1 cellular context compared by ENCODE assay signal in genomic region chr15:30625436-30626193, GRCh38.
A peak's percentile ranks its signal among the peaks of the same experiment; 100 is the strongest.
TF ChIP-seq lines count a peak whose summit lies in the region.
"Not testable (repeated sequence)": the region's sequence is repeated elsewhere in the genome, so short reads cannot be mapped to it uniquely, and the experiment has no call there.

Gene ARHGAP11B, plus strand, starts transcription at chr15:30626128.

TF ChIP-seq in HepG2, 621 proteins besides CTCF, POLR2A, EP300 and RAD21 (continued from another document and continues in another):
- TF ChIP-seq HOMEZ (CRISPR knock-in tag; IDR thresholded peaks at IDR 0.05; ENCODE audit: low read depth) (peak; percentile 93; the same call in 1 of the 2 replicates), YEATS2 (CRISPR knock-in tag; IDR thresholded peaks at IDR 0.05; ENCODE audit: borderline replicate concordance) (peak; percentile 58; the same call in 1 of the 2 replicates), DMAP1 (CRISPR knock-in tag; IDR thresholded peaks at IDR 0.05) (peak; percentile 83; the same call in 1 of the 2 replicates), ATF1 (CRISPR knock-in tag; IDR thresholded peaks at IDR 0.05) (peak; percentile 45; the same call in 1 of the 2 replicates), YEATS4 (CRISPR knock-in tag; IDR thresholded peaks at IDR 0.05; ENCODE audit: borderline replicate concordance) (peak; percentile 70; the same call in 1 of the 2 replicates), ASH2L (IDR thresholded peaks at IDR 0.05; ENCODE audit: insufficient read length, low read depth, low read length) (peak; percentile 80), SAP130 (CRISPR knock-in tag; IDR thresholded peaks at IDR 0.05; ENCODE audit: low read depth) (peak; percentile 96), ETV5 (CRISPR knock-in tag; IDR thresholded peaks at IDR 0.05; ENCODE audit: borderline replicate concordance) (peak; percentile 29; the same call in 1 of the 2 replicates), CREB1 (CRISPR knock-in tag; IDR thresholded peaks at IDR 0.05) (peak; percentile 75), ARNT2 (CRISPR knock-in tag; IDR thresholded peaks at IDR 0.05; ENCODE audit: low read depth) (peak; percentile 38; the same call in 1 of the 2 replicates), ZMYM4 (CRISPR knock-in tag; IDR thresholded peaks at IDR 0.05) (peak; percentile 63), RXRA (CRISPR knock-in tag; IDR thresholded peaks at IDR 0.05) (0 out of 2 replicates have a peak, but pooled peaks have one; percentile 43), MXI1 (IDR thresholded peaks at IDR 0.05; ENCODE audit: borderline replicate concordance, low read depth, low read length) (peak; percentile 80; the same call in 2 of the 3 replicates), MXD4 (CRISPR knock-in tag; IDR thresholded peaks at IDR 0.05) (peak; percentile 63; the same call in 1 of the 2 replicates), POGZ (CRISPR knock-in tag; IDR thresholded peaks at IDR 0.05) (peak; percentile 73), ZFY (CRISPR knock-in tag; IDR thresholded peaks at IDR 0.05) (peak; percentile 11; the same call in 1 of the 2 replicates), ARID4A (CRISPR knock-in tag; IDR thresholded peaks at IDR 0.05; ENCODE audit: borderline replicate concordance) (peak; percentile 90), ZNF335 (CRISPR knock-in tag; IDR thresholded peaks at IDR 0.05) (peak; percentile 99), PHF20 (CRISPR knock-in tag; IDR thresholded peaks at IDR 0.05) (peak; percentile 37; the same call in 1 of the 2 replicates), MXD1 (CRISPR knock-in tag; IDR thresholded peaks at IDR 0.05) (peak; percentile 45; the same call in 1 of the 2 replicates), KAT8 (CRISPR knock-in tag; IDR thresholded peaks at IDR 0.05) (peak; percentile 48), FOXM1 (CRISPR knock-in tag; IDR thresholded peaks at IDR 0.05) (peak; percentile 93), THAP11 (CRISPR knock-in tag; IDR thresholded peaks at IDR 0.05) (peak; percentile 74), NFYB (CRISPR knock-in tag; IDR thresholded peaks at IDR 0.05) (peak; percentile 84), SIN3A (IDR thresholded peaks at IDR 0.05; ENCODE audit: borderline replicate concordance, low read depth, low read length) (peak; percentile 94), KDM2A (CRISPR knock-in tag; IDR thresholded peaks at IDR 0.05; ENCODE audit: borderline replicate concordance, low read depth) (peak; percentile 32; the same call in 1 of the 2 replicates), MYC (CRISPR knock-in tag; IDR thresholded peaks at IDR 0.05; ENCODE audit: borderline replicate concordance) (peak; percentile 90), SALL1 (CRISPR knock-in tag; IDR thresholded peaks at IDR 0.05) (peak; percentile 60), KMT2A (CRISPR knock-in tag; IDR thresholded peaks at IDR 0.05) (peak; percentile 88; the same call in 1 of the 2 replicates), HDAC2 (CRISPR knock-in tag; IDR thresholded peaks at IDR 0.05) (peak; percentile 55), ZFX (CRISPR knock-in tag; IDR thresholded peaks at IDR 0.05; ENCODE audit: low read depth) (peak; percentile 36), KDM5A (IDR thresholded peaks at IDR 0.05; ENCODE audit: borderline replicate concordance, low read length) (peak; percentile 88; the same call in 1 of the 2 replicates), NCOR1 (IDR thresholded peaks at IDR 0.05; ENCODE audit: borderline replicate concordance, low read length) (peak; percentile 24; the same call in 1 of the 2 replicates), KMT2B (CRISPR knock-in tag; IDR thresholded peaks at IDR 0.05) (peak; percentile 68; the same call in 1 of the 2 replicates), SIN3B (IDR thresholded peaks at IDR 0.05; ENCODE audit: low read length) (peak; percentile 90), CREM (IDR thresholded peaks at IDR 0.05) (peak; percentile 68), HOXA3 (CRISPR knock-in tag; IDR thresholded peaks at IDR 0.05) (peak; percentile 33; the same call in 1 of the 2 replicates), GATAD1 (CRISPR knock-in tag; IDR thresholded peaks at IDR 0.05) (peak; percentile 84), HOXA9 (CRISPR knock-in tag; IDR thresholded peaks at IDR 0.05; ENCODE audit: borderline replicate concordance) (0 out of 2 replicates have a peak, but pooled peaks have one; percentile 27), PHF8 (CRISPR knock-in tag; IDR thresholded peaks at IDR 0.05) (peak; percentile 65), POLR2G (IDR thresholded peaks at IDR 0.05; ENCODE audit: low read depth, low read length) (peak; percentile 60)
- TF ChIP-seq, protein P1, sequence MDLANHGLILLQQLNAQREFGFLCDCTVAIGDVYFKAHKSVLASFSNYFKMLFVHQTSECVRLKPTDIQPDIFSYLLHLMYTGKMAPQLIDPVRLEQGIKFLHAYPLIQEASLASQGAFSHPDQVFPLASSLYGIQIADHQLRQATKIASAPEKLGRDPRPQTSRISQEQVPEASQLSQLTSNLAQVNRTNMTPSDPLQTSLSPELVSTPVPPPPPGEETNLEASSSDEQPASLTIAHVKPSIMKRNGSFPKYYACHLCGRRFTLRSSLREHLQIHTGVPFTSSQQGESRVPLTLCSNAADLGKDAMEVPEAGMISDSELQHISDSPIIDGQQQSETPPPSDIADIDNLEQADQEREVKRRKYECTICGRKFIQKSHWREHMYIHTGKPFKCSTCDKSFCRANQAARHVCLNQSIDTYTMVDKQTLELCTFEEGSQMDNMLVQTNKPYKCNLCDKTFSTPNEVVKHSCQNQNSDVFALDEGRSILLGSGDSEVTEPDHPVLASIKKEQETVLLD (CRISPR knock-in tag; IDR thresholded peaks at IDR 0.05; ENCODE audit: low read depth): 0 out of 2 replicates have a peak, but pooled peaks have one; percentile 30
- not testable (repeated sequence) for TF ChIP-seq CREB1 (IDR thresholded peaks at IDR 0.05); CREM (CRISPR knock-in tag; IDR thresholded peaks at IDR 0.05)
- TF ChIP-seq, protein P2, sequence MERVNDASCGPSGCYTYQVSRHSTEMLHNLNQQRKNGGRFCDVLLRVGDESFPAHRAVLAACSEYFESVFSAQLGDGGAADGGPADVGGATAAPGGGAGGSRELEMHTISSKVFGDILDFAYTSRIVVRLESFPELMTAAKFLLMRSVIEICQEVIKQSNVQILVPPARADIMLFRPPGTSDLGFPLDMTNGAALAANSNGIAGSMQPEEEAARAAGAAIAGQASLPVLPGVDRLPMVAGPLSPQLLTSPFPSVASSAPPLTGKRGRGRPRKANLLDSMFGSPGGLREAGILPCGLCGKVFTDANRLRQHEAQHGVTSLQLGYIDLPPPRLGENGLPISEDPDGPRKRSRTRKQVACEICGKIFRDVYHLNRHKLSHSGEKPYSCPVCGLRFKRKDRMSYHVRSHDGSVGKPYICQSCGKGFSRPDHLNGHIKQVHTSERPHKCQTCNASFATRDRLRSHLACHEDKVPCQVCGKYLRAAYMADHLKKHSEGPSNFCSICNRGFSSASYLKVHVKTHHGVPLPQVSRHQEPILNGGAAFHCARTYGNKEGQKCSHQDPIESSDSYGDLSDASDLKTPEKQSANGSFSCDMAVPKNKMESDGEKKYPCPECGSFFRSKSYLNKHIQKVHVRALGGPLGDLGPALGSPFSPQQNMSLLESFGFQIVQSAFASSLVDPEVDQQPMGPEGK (CRISPR knock-in tag; IDR thresholded peaks at IDR 0.05): peak; percentile 98
- TF ChIP-seq, protein P3, sequence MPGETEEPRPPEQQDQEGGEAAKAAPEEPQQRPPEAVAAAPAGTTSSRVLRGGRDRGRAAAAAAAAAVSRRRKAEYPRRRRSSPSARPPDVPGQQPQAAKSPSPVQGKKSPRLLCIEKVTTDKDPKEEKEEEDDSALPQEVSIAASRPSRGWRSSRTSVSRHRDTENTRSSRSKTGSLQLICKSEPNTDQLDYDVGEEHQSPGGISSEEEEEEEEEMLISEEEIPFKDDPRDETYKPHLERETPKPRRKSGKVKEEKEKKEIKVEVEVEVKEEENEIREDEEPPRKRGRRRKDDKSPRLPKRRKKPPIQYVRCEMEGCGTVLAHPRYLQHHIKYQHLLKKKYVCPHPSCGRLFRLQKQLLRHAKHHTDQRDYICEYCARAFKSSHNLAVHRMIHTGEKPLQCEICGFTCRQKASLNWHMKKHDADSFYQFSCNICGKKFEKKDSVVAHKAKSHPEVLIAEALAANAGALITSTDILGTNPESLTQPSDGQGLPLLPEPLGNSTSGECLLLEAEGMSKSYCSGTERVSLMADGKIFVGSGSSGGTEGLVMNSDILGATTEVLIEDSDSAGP (CRISPR knock-in tag; IDR thresholded peaks at IDR 0.05; ENCODE audit: borderline replicate concordance): peak; percentile 28; the same call in 1 of the 2 replicates
- TF ChIP-seq, protein P4, sequence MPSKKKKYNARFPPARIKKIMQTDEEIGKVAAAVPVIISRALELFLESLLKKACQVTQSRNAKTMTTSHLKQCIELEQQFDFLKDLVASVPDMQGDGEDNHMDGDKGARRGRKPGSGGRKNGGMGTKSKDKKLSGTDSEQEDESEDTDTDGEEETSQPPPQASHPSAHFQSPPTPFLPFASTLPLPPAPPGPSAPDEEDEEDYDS (CRISPR knock-in tag; IDR thresholded peaks at IDR 0.05): 0 out of 2 replicates have a peak, but pooled peaks have one; percentile 30
- TF ChIP-seq, protein P5, sequence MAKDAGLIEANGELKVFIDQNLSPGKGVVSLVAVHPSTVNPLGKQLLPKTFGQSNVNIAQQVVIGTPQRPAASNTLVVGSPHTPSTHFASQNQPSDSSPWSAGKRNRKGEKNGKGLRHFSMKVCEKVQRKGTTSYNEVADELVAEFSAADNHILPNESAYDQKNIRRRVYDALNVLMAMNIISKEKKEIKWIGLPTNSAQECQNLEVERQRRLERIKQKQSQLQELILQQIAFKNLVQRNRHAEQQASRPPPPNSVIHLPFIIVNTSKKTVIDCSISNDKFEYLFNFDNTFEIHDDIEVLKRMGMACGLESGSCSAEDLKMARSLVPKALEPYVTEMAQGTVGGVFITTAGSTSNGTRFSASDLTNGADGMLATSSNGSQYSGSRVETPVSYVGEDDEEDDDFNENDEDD (CRISPR knock-in tag; IDR thresholded peaks at IDR 0.05; ENCODE audit: borderline replicate concordance): peak; percentile 94
- TF ChIP-seq, protein P6, sequence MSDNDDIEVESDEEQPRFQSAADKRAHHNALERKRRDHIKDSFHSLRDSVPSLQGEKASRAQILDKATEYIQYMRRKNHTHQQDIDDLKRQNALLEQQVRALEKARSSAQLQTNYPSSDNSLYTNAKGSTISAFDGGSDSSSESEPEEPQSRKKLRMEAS (IDR thresholded peaks at IDR 0.05): peak; percentile 60; the same call in 1 of the 2 replicates
- TF ChIP-seq, protein P7, sequence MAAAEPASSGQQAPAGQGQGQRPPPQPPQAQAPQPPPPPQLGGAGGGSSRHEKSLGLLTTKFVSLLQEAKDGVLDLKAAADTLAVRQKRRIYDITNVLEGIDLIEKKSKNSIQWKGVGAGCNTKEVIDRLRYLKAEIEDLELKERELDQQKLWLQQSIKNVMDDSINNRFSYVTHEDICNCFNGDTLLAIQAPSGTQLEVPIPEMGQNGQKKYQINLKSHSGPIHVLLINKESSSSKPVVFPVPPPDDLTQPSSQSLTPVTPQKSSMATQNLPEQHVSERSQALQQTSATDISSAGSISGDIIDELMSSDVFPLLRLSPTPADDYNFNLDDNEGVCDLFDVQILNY (CRISPR knock-in tag; conservative IDR thresholded peaks at IDR 0.05): peak; percentile 84
